ENCODE assay signal across 18 cellular contexts in genomic region chr2:209113030-209113429, GRCh38.
DNase-seq lines count a peak whose midpoint lies in the region; ATAC-seq and TF ChIP-seq lines count a peak whose summit lies in the region.
"Had no signal": no experiment of that assay in that cellular context is flagged by ENCODE, and none has a peak within 500 bp of the region (broad histone marks: within the 10 kb centered on the region; RNA-seq: fewer than 3 reads in every experiment).

No MANE protein-coding gene starts in this region.

- H3K27ac ChIP-seq in WERI-Rb-1 (no peak overlapping the region), iPS DF 6.9 (ENCODE audit: low read length) (no peak overlapping the region), thyroid gland (no peak overlapping the region)
- H3K27ac ChIP-seq: SK-N-MC had no signal

- intact Hi-C loops in thyroid gland (cut with DNase I): no loop called here

- H3K27me3 Mint-ChIP-seq in stimulated activated memory B cell treated with anti-CD40 and anti-IgM and Interleukin-4, amounts not matched to agents 10 μg/mL and 1 μg/mL and 100 μg/mL, for 72 hours: no peaks in the 10 kb centered on the region
- no peaks in the 10 kb centered on the region for H3K27me3 Mint-ChIP-seq in naive thymus-derived CD8-positive, alpha-beta T cell
- H3K27me3 Mint-ChIP-seq: B cell had no signal

- no peaks in the 10 kb centered on the region for H3K36me3 Mint-ChIP-seq in stimulated activated memory B cell treated with anti-CD40 and anti-IgM and Interleukin-4, amounts not matched to agents 10 μg/mL and 1 μg/mL and 100 μg/mL, for 72 hours
- no peaks in the 10 kb centered on the region for H3K36me3 Mint-ChIP-seq in naive thymus-derived CD8-positive, alpha-beta T cell

- TF ChIP-seq POLR2A in thyroid gland (IDR thresholded peaks at IDR 0.05): no peak

- H3K27me3 ChIP-seq in WERI-Rb-1 (ENCODE audit: insufficient read depth, low read depth, severe bottlenecking) (no peaks in the 10 kb centered on the region), iPS DF 6.9 (ENCODE audit: control insufficient read depth, insufficient read depth, low read length) (no peaks in the 10 kb centered on the region), thyroid gland (no peaks in the 10 kb centered on the region)

- H3K4me3 ChIP-seq in WERI-Rb-1 (ENCODE audit: low read depth, low read length): no peak overlapping the region
- no peak overlapping the region for H3K4me3 ChIP-seq in iPS DF 6.9 (ENCODE audit: low read length)
- H3K4me3 ChIP-seq in thyroid gland (replicated peaks in 1 of 3): no peak overlapping the region
- H3K4me3 ChIP-seq: GM12878, SK-N-MC had no signal

- DNase-seq in NCI-H2171 treated with DMSO at 0.1 percent for 48 hours (lab: John Stamatoyannopoulos, UW) (peak; percentile 9), NCI-H2171 (lab: John Stamatoyannopoulos, UW) (no peak), WERI-Rb-1 (peak; percentile 26), iPS DF 6.9 (ENCODE audit: low read depth, low spot score) (peak; percentile 13), thyroid gland (no peak)
- no peak for DNase-seq in naive thymus-derived CD8-positive, alpha-beta T cell
- DNase-seq: DMS 273 treated with DMSO at 0.1 percent for 48 hours, IMR-90, NCI-H1417 treated with DMSO at 0.1 percent for 48 hours, NCI-H2029 treated with DMSO at 0.1 percent for 48 hours, NCI-H510A, NCI-H748 treated with DMSO at 0.1 percent for 48 hours, SHP77 had no signal

- no peak overlapping the region for H3K4me3 Mint-ChIP-seq in stimulated activated memory B cell treated with anti-CD40 and anti-IgM and Interleukin-4, amounts not matched to agents 10 μg/mL and 1 μg/mL and 100 μg/mL, for 72 hours
- no peak overlapping the region for H3K4me3 Mint-ChIP-seq in naive thymus-derived CD8-positive, alpha-beta T cell
- H3K4me3 Mint-ChIP-seq: B cell had no signal

- no peak overlapping the region for H3K27ac Mint-ChIP-seq in stimulated activated memory B cell treated with anti-CD40 and anti-IgM and Interleukin-4, amounts not matched to agents 10 μg/mL and 1 μg/mL and 100 μg/mL, for 72 hours
- H3K27ac Mint-ChIP-seq in naive thymus-derived CD8-positive, alpha-beta T cell: no peak overlapping the region
- H3K27ac Mint-ChIP-seq: B cell had no signal

- H3K4me1 Mint-ChIP-seq in stimulated activated memory B cell treated with anti-CD40 and anti-IgM and Interleukin-4, amounts not matched to agents 10 μg/mL and 1 μg/mL and 100 μg/mL, for 72 hours: no peaks in the 10 kb centered on the region
- no peaks in the 10 kb centered on the region for H3K4me1 Mint-ChIP-seq in naive thymus-derived CD8-positive, alpha-beta T cell
- H3K4me1 Mint-ChIP-seq: B cell had no signal

- no CpG with 5 or more reads among the region's 6 CpGs for WGBS in iPS DF 6.9 (ENCODE audit: insufficient coverage, insufficient read length)
- WGBS in thyroid gland, 2 donors: 81% methylated on average over 6 of the region's 6 CpGs

- peak; percentile 36 for ATAC-seq in stimulated activated memory B cell treated with anti-CD40 and anti-IgM and Interleukin-4, amounts not matched to agents 10 μg/mL and 1 μg/mL and 100 μg/mL, for 72 hours
- no peak for ATAC-seq in GM18520 (IDR thresholded peaks at IDR 0.05; ENCODE audit: unreplicated experiment)
- no peak for ATAC-seq in naive thymus-derived CD8-positive, alpha-beta T cell
- ATAC-seq: GM12878 had no signal

- POLR2A ChIA-PET in naive thymus-derived CD8-positive, alpha-beta T cell (lab: Charles Lee): no interaction called here

- no peaks in the 10 kb centered on the region for H3K9me3 Mint-ChIP-seq in stimulated activated memory B cell treated with anti-CD40 and anti-IgM and Interleukin-4, amounts not matched to agents 10 μg/mL and 1 μg/mL and 100 μg/mL, for 72 hours
- peaks cover 0 to 13% (median 3%) of the 10 kb centered on the region in 9 donors for H3K9me3 Mint-ChIP-seq in naive thymus-derived CD8-positive, alpha-beta T cell

- no peaks in the 10 kb centered on the region for H3K9me3 ChIP-seq in WERI-Rb-1 (ENCODE audit: severe bottlenecking)
- H3K9me3 ChIP-seq in iPS DF 6.9 (ENCODE audit: control insufficient read depth, insufficient read depth, low read length): no peaks in the 10 kb centered on the region
- no peaks in the 10 kb centered on the region for H3K9me3 ChIP-seq in thyroid gland

- H3K36me3 ChIP-seq in WERI-Rb-1 (no peaks in the 10 kb centered on the region), iPS DF 6.9 (ENCODE audit: control insufficient read depth, insufficient read depth, low read length) (no peaks in the 10 kb centered on the region), thyroid gland (no peaks in the 10 kb centered on the region)

- H3K4me1 ChIP-seq in iPS DF 6.9 (ENCODE audit: control insufficient read depth, insufficient read depth, low read length): peaks cover 5% of the 10 kb centered on the region; the same call in 1 of the 2 replicates
- no peaks in the 10 kb centered on the region for H3K4me1 ChIP-seq in thyroid gland

- no peak for TF ChIP-seq CTCF in WERI-Rb-1 (IDR thresholded peaks at IDR 0.05; ENCODE audit: low read depth, low read length)
- TF ChIP-seq CTCF in thyroid gland (IDR thresholded peaks at IDR 0.05): no peak

Comparison
In these comparisons a context has a peak if more than half of its experiments do, and no peak if none do; other contexts are left out.
1. DNase-seq: peak in NCI-H2171 treated with DMSO at 0.1 percent for 48 hours (single experiment), WERI-Rb-1 (single experiment) and iPS DF 6.9 (single experiment); none in NCI-H2171 (single experiment), thyroid gland (0 of 2) and naive thymus-derived CD8-positive, alpha-beta T cell (0 of 10).